Comparison of ENCODE assay signal across 11 cellular contexts in the genomic region with DNA sequence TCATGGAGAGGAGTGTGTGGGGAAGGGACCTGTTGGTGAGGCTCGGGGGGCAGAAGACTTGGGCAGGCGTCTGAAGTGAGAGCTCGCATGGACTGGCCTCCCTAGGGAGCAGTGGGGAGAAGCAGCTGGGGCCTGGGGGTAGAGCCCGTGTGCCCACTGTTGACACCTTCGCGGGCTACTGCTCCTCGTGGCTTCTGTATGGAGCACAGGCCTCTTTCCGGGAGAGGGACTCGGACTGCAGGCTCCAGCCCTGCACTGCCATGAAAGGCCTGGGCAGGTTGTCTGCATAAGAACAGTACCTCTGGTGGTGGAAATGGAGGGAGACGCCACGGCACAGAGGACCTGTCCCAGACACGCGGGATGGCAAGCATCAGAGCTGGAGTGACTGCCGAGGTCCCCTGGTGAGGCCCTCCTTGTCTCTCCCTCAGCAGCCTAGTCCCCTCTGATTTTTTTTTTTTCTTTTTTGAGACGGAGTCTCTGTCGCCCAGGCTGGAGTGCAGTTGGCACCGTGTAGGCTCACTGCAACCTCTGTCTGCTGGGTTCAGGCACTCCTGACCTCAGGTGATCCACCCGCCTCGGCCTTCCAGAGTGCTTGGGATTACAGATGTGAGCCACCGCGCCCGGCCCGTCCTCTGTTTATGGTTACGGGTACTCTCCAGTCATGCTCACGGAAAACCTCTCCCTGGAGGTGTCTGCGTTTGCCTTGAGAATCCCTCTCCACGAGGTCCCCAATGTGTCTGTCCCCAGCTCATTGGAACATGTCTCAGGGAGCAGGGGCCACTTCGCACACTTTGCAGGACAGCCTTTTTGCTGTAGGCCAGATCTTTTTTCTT. TPM values are rescaled to one million over a fixed set of nuclear protein-coding genes. Genes with fewer than 3 reads are reported as not detected.
DNase-seq lines count a peak whose midpoint lies in the region; ATAC-seq and TF ChIP-seq lines count a peak whose summit lies in the region.
"Had no signal": no experiment of that assay in that cellular context is flagged by ENCODE, and none has a peak within 500 bp of the region (broad histone marks: within the 10 kb centered on the region; RNA-seq: fewer than 3 reads in every experiment).

No MANE protein-coding gene starts in this region.

- no peak for DNase-seq in left ventricle myocardium inferior
- no peak for DNase-seq in left ventricle myocardium superior
- DNase-seq in activated T-helper 2 cell treated with anti-CD3 and anti-CD28 coated beads, Interferon-gamma antibody, Interleukin-2, Interleukin-4, amounts not matched to agents 10 μg/mL and 5 μg/mL and 100 μg/mL, durations not matched to agents 14 hours and 24 hours and 36 hours (ENCODE audit: low spot score): no peak
- DNase-seq in naive B cell: no peak
- DNase-seq in vagina (ENCODE audit: extremely low spot score in 2 of 2): no peak
- no peak for DNase-seq in activated CD4-positive, CD25-positive, alpha-beta regulatory T cell treated with anti-CD3 and anti-CD28 coated beads, Interleukin-2, amount 50 U/mL, for 72 hours
- DNase-seq in RPMI8226: no peak
- DNase-seq: GOT3 had no signal

- no peaks in the 10 kb centered on the region for H3K27me3 Mint-ChIP-seq in activated T-helper 2 cell treated with anti-CD3 and anti-CD28 coated beads, Interferon-gamma antibody, Interleukin-2, Interleukin-4, amounts not matched to agents 10 μg/mL and 5 μg/mL and 100 μg/mL, durations not matched to agents 14 hours and 24 hours and 36 hours (ENCODE audit: low read depth)
- no peaks in the 10 kb centered on the region for H3K27me3 Mint-ChIP-seq in naive B cell

- intact Hi-C loops in left ventricle myocardium inferior (cut with micrococcal nuclease): no loop called here
- intact Hi-C loops in left ventricle myocardium superior (cut with micrococcal nuclease): no loop called here
- intact Hi-C loops in activated T-helper 2 cell treated with anti-CD3 and anti-CD28 coated beads, Interferon-gamma antibody, Interleukin-2, Interleukin-4, amounts not matched to agents 10 μg/mL and 5 μg/mL and 100 μg/mL, durations not matched to agents 14 hours and 24 hours and 36 hours (cut with micrococcal nuclease): no loop called here
- intact Hi-C loops in vagina (cut with DNase I): no loop called here

- H3K4me1 ChIP-seq in left ventricle myocardium inferior (peaks cover 42% of the 10 kb centered on the region), vagina (peaks cover 34% of the 10 kb centered on the region)

- H3K4me3 Mint-ChIP-seq in activated T-helper 2 cell treated with anti-CD3 and anti-CD28 coated beads, Interferon-gamma antibody, Interleukin-2, Interleukin-4, amounts not matched to agents 10 μg/mL and 5 μg/mL and 100 μg/mL, durations not matched to agents 14 hours and 24 hours and 36 hours (ENCODE audit: low read depth): peak overlapping the region; percentile 0
- peak overlapping the region; percentile 31 to 83 (median 74) for H3K4me3 Mint-ChIP-seq in naive B cell

- H3K27ac ChIP-seq in left ventricle myocardium inferior (replicated peaks): peak overlapping the region; percentile 100
- H3K27ac ChIP-seq in vagina: peak overlapping the region; percentile 98

- H3K36me3 ChIP-seq in left ventricle myocardium inferior: no peaks in the 10 kb centered on the region
- no peaks in the 10 kb centered on the region for H3K36me3 ChIP-seq in vagina
- H3K36me3 ChIP-seq: SJSA1 had no signal

- no peak for TF ChIP-seq POLR2A in vagina (IDR thresholded peaks at IDR 0.05)

- H3K27me3 ChIP-seq in left ventricle myocardium inferior (ENCODE audit: low read depth): no peaks in the 10 kb centered on the region
- no peaks in the 10 kb centered on the region for H3K27me3 ChIP-seq in vagina
- H3K27me3 ChIP-seq: SJSA1 had no signal

- no peaks in the 10 kb centered on the region for H3K9me3 Mint-ChIP-seq in activated T-helper 2 cell treated with anti-CD3 and anti-CD28 coated beads, Interferon-gamma antibody, Interleukin-2, Interleukin-4, amounts not matched to agents 10 μg/mL and 5 μg/mL and 100 μg/mL, durations not matched to agents 14 hours and 24 hours and 36 hours
- H3K9me3 Mint-ChIP-seq in naive B cell: peaks cover 0 to 4% (median 0%) of the 10 kb centered on the region in 7 donors

- ATAC-seq in left ventricle myocardium superior: no peak
- no peak for ATAC-seq in naive B cell (ENCODE audit: low read depth in 2 of 2)
- no peak for ATAC-seq in GM18858 (IDR thresholded peaks at IDR 0.05; ENCODE audit: unreplicated experiment)
- ATAC-seq: sciatic nerve had no signal

- H3K36me3 Mint-ChIP-seq in activated T-helper 2 cell treated with anti-CD3 and anti-CD28 coated beads, Interferon-gamma antibody, Interleukin-2, Interleukin-4, amounts not matched to agents 10 μg/mL and 5 μg/mL and 100 μg/mL, durations not matched to agents 14 hours and 24 hours and 36 hours (ENCODE audit: low read depth): peaks cover 5% of the 10 kb centered on the region
- H3K36me3 Mint-ChIP-seq in naive B cell: no peaks in the 10 kb centered on the region

- H3K4me1 Mint-ChIP-seq in activated T-helper 2 cell treated with anti-CD3 and anti-CD28 coated beads, Interferon-gamma antibody, Interleukin-2, Interleukin-4, amounts not matched to agents 10 μg/mL and 5 μg/mL and 100 μg/mL, durations not matched to agents 14 hours and 24 hours and 36 hours (ENCODE audit: low read depth): peaks cover 14% of the 10 kb centered on the region
- H3K4me1 Mint-ChIP-seq in naive B cell: peaks cover 33 to 66% (median 47%) of the 10 kb centered on the region in 3 donors

- H3K4me3 ChIP-seq in left ventricle myocardium inferior (no peak overlapping the region), vagina (no peak overlapping the region)
- H3K4me3 ChIP-seq: SJSA1 had no signal

- peak overlapping the region; percentile 87 for H3K27ac Mint-ChIP-seq in activated T-helper 2 cell treated with anti-CD3 and anti-CD28 coated beads, Interferon-gamma antibody, Interleukin-2, Interleukin-4, amounts not matched to agents 10 μg/mL and 5 μg/mL and 100 μg/mL, durations not matched to agents 14 hours and 24 hours and 36 hours
- peak overlapping the region; percentile 81 to 100 (median 97) for H3K27ac Mint-ChIP-seq in naive B cell

- H3K9me3 ChIP-seq in left ventricle myocardium inferior (replicated peaks): no peaks in the 10 kb centered on the region
- H3K9me3 ChIP-seq in vagina: no peaks in the 10 kb centered on the region
- H3K9me3 ChIP-seq: SJSA1 had no signal

- TF ChIP-seq CTCF in left ventricle myocardium inferior (IDR thresholded peaks at IDR 0.05; ENCODE audit: borderline replicate concordance) (no peak), vagina (IDR thresholded peaks at IDR 0.05) (no peak)

RNA-seq across cellular contexts. Expression of a gene that starts 44.7 kb away (rescaled TPM):
- total RNA-seq in left ventricle myocardium inferior (209 TPM), left ventricle myocardium superior (207 TPM), vagina (536 TPM)
- 2,151 and 2,259 TPM in 2 replicates for total RNA-seq in activated T-helper 2 cell treated with anti-CD3 and anti-CD28 coated beads, Interferon-gamma antibody, Interleukin-2, Interleukin-4, amounts not matched to agents 10 μg/mL and 5 μg/mL and 100 μg/mL, durations not matched to agents 14 hours and 24 hours and 36 hours
- 1,000 to 10,000 TPM; 1,295 to 2,538 (median 2,137) TPM for polyA plus RNA-seq in naive B cell (ENCODE audit: low read depth in 6 of 6)
